20 cellular contexts compared by ENCODE assay signal in genomic region chr4:93299116-93299515, GRCh38.
DNase-seq lines count a peak whose midpoint lies in the region; ATAC-seq and TF ChIP-seq lines count a peak whose summit lies in the region.
"Had no signal": no experiment of that assay in that cellular context is flagged by ENCODE, and none has a peak within 500 bp of the region (broad histone marks: within the 10 kb centered on the region; RNA-seq: fewer than 3 reads in every experiment).

No MANE protein-coding gene starts in this region.

- H3K9me3 ChIP-seq in transverse colon: no peaks in the 10 kb centered on the region
- H3K9me3 ChIP-seq: adrenal gland, breast epithelium, pancreas, sigmoid colon, uterus had no signal

- no peak for TF ChIP-seq CTCF in transverse colon (IDR thresholded peaks at IDR 0.05)

- ATAC-seq in GM18517 (IDR thresholded peaks at IDR 0.05; ENCODE audit: unreplicated experiment) (peak; percentile 54), GM21717 (IDR thresholded peaks at IDR 0.05; ENCODE audit: unreplicated experiment) (peak; percentile 65), HG03442 (IDR thresholded peaks at IDR 0.05; ENCODE audit: unreplicated experiment) (peak; percentile 47)
- ATAC-seq: natural killer cell treated with Interleukin-12 subunit alpha and Interleukin-12 subunit beta and Interleukin-15 and Interleukin-18, amount 100 ng/mL, for 72 hours; pancreas had no signal

- no peak for TF ChIP-seq EP300 in transverse colon (IDR thresholded peaks at IDR 0.05; ENCODE audit: low read depth)

- TF ChIP-seq POLR2A in transverse colon (IDR thresholded peaks at IDR 0.05): no peak

- H3K27me3 Mint-ChIP-seq in T-helper 2 cell treated with Interferon-gamma antibody and Interleukin-4, amounts not matched to agents 5 μg/mL and 100 μg/mL, for 36 hours (ENCODE audit: low read depth): no peaks in the 10 kb centered on the region
- H3K27me3 Mint-ChIP-seq: activated CD4-positive, alpha-beta memory T cell treated with anti-CD3 and anti-CD28 coated beads for 36 hours; natural killer cell treated with Interleukin-12 subunit alpha and Interleukin-12 subunit beta and Interleukin-15 and Interleukin-18, amount 100 ng/mL, for 72 hours had no signal

- H3K4me1 Mint-ChIP-seq in T-helper 2 cell treated with Interferon-gamma antibody and Interleukin-4, amounts not matched to agents 5 μg/mL and 100 μg/mL, for 36 hours (ENCODE audit: low read depth): no peaks in the 10 kb centered on the region

- no peak overlapping the region for H3K27ac ChIP-seq in transverse colon
- H3K27ac ChIP-seq: adrenal gland, breast epithelium, C4-2B, HL-60, pancreas, sigmoid colon, uterus had no signal

- intact Hi-C loops in posterior cingulate gyrus (cut with DNase I) (no loop called here), transverse colon (cut with DNase I; ENCODE audit: low total_unique reads) (no loop called here)

- no peak overlapping the region for H3K4me3 ChIP-seq in transverse colon
- H3K4me3 ChIP-seq: adrenal gland, breast epithelium, pancreas, sigmoid colon, uterus had no signal

- H3K4me1 ChIP-seq in transverse colon: no peaks in the 10 kb centered on the region
- H3K4me1 ChIP-seq: adrenal gland, breast epithelium, pancreas, sigmoid colon, uterus had no signal

- no peaks in the 10 kb centered on the region for H3K36me3 ChIP-seq in transverse colon
- H3K36me3 ChIP-seq: adrenal gland, breast epithelium, pancreas, sigmoid colon, uterus had no signal

- peaks cover 4% of the 10 kb centered on the region for H3K9me3 Mint-ChIP-seq in T-helper 2 cell treated with Interferon-gamma antibody and Interleukin-4, amounts not matched to agents 5 μg/mL and 100 μg/mL, for 36 hours
- H3K9me3 Mint-ChIP-seq: T-helper 1 cell treated with Interleukin-12 subunit alpha and Interleukin-12 subunit beta and Interleukin-4 antibody, amounts not matched to agents 30 μg/mL and 1 μg/mL, for 36 hours had no signal

- H3K27me3 ChIP-seq in transverse colon: no peaks in the 10 kb centered on the region
- H3K27me3 ChIP-seq: adrenal gland, breast epithelium, pancreas, sigmoid colon, uterus had no signal

- DNase-seq in T-helper 2 cell treated with Interferon-gamma antibody and Interleukin-4, amounts not matched to agents 5 μg/mL and 100 μg/mL, for 36 hours (ENCODE audit: low spot score): no peak
- no peak for DNase-seq in posterior cingulate gyrus
- no peak for DNase-seq in transverse colon
- no peak for DNase-seq in activated CD8-positive, alpha-beta memory T cell treated with anti-CD3 and anti-CD28 coated beads for 24 hours
- no peak for DNase-seq in anterior cingulate cortex (lab: John Stamatoyannopoulos, UW)
- DNase-seq: activated CD4-positive, alpha-beta memory T cell treated with anti-CD3 and anti-CD28 coated beads for 36 hours; adrenal gland; dermis blood vessel endothelial cell; NCI-H774; pancreas; sigmoid colon; uterus had no signal

- 79 to 98% methylated on average over 5 of the region's 5 CpGs for WGBS in transverse colon (ENCODE audit: low coverage in 1 of 2), 2 donors

- in situ Hi-C loops in transverse colon (cut with MboI; ENCODE audit: low pct_ligation_motif_present in 1 of 4, low pct_unique_long_range_greater_than_20kb in 1 of 4, low sequenced_read_pairs in 3 of 4): no loop called here

- H3K4me3 Mint-ChIP-seq in T-helper 2 cell treated with Interferon-gamma antibody and Interleukin-4, amounts not matched to agents 5 μg/mL and 100 μg/mL, for 36 hours: peak overlapping the region; percentile 40
- H3K4me3 Mint-ChIP-seq: activated CD4-positive, alpha-beta memory T cell treated with anti-CD3 and anti-CD28 coated beads for 36 hours; natural killer cell treated with Interleukin-12 subunit alpha and Interleukin-12 subunit beta and Interleukin-15 and Interleukin-18, amount 100 ng/mL, for 72 hours; T-helper 1 cell treated with Interleukin-12 subunit alpha and Interleukin-12 subunit beta and Interleukin-4 antibody, amounts not matched to agents 30 μg/mL and 1 μg/mL, for 36 hours had no signal

- H3K27ac Mint-ChIP-seq in T-helper 2 cell treated with Interferon-gamma antibody and Interleukin-4, amounts not matched to agents 5 μg/mL and 100 μg/mL, for 36 hours: peak overlapping the region; percentile 53
- H3K27ac Mint-ChIP-seq: activated CD4-positive, alpha-beta memory T cell treated with anti-CD3 and anti-CD28 coated beads for 36 hours; natural killer cell treated with Interleukin-12 subunit alpha and Interleukin-12 subunit beta and Interleukin-15 and Interleukin-18, amount 100 ng/mL, for 72 hours; T-helper 1 cell treated with Interleukin-12 subunit alpha and Interleukin-12 subunit beta and Interleukin-4 antibody, amounts not matched to agents 30 μg/mL and 1 μg/mL, for 36 hours had no signal

- H3K36me3 Mint-ChIP-seq in T-helper 2 cell treated with Interferon-gamma antibody and Interleukin-4, amounts not matched to agents 5 μg/mL and 100 μg/mL, for 36 hours (ENCODE audit: low read depth): no peaks in the 10 kb centered on the region
- H3K36me3 Mint-ChIP-seq: activated CD4-positive, alpha-beta memory T cell treated with anti-CD3 and anti-CD28 coated beads for 36 hours had no signal
